In the genomic region with DNA sequence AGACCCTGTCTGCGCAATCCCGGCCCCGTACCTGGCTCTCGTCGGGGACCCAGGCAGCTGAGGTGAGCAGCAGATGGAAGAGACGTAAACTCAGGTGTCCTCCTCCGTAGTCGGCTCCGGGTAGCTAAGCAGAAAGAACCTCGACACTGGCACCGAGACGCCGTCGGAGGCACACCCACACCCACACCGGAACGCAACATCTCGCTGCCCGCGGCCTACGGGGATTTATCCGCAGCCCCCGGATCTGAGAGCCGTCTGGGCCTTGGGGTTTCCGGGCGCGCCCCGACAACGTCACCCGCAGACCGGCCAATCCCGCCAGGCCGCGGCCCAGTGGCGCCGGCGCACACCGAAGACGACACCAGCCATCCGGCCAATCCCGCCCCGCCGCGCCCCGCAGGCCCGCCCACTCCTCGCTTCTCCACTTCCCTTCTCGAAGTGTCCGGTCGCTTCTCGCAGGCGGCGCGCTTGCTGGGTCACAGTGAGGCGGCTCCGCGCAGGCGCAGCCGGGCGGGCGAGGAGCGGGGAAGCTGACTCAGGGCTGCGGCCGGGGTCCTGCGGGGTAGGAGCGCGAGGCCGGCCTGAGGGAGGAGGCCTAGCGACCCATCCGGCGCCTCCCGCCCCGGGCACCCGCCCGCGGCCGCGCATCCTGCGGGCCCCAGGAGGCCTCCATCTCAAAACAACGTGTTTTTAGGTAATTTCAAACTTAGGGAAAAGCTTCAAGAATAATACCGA, we compare ENCODE assay signal across 1 cellular context.
TF ChIP-seq lines count a peak whose summit lies in the region.

A gene with protein sequence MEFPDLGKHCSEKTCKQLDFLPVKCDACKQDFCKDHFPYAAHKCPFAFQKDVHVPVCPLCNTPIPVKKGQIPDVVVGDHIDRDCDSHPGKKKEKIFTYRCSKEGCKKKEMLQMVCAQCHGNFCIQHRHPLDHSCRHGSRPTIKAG (minus strand): TSS at position 264 of the 732 bp plus-strand sequence. CDS start 1,984 bp downstream, outside the sequence.

TF ChIP-seq in HepG2, 621 proteins besides CTCF, POLR2A, EP300 and RAD21 (continued from another document):
- TF ChIP-seq, protein P1, sequence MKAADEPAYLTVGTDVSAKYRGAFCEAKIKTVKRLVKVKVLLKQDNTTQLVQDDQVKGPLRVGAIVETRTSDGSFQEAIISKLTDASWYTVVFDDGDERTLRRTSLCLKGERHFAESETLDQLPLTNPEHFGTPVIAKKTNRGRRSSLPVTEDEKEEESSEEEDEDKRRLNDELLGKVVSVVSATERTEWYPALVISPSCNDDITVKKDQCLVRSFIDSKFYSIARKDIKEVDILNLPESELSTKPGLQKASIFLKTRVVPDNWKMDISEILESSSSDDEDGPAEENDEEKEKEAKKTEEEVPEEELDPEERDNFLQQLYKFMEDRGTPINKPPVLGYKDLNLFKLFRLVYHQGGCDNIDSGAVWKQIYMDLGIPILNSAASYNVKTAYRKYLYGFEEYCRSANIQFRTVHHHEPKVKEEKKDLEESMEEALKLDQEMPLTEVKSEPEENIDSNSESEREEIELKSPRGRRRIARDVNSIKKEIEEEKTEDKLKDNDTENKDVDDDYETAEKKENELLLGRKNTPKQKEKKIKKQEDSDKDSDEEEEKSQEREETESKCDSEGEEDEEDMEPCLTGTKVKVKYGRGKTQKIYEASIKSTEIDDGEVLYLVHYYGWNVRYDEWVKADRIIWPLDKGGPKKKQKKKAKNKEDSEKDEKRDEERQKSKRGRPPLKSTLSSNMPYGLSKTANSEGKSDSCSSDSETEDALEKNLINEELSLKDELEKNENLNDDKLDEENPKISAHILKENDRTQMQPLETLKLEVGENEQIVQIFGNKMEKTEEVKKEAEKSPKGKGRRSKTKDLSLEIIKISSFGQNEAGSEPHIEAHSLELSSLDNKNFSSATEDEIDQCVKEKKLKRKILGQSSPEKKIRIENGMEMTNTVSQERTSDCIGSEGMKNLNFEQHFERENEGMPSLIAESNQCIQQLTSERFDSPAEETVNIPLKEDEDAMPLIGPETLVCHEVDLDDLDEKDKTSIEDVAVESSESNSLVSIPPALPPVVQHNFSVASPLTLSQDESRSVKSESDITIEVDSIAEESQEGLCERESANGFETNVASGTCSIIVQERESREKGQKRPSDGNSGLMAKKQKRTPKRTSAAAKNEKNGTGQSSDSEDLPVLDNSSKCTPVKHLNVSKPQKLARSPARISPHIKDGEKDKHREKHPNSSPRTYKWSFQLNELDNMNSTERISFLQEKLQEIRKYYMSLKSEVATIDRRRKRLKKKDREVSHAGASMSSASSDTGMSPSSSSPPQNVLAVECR (CRISPR knock-in tag; IDR thresholded peaks at IDR 0.05; ENCODE audit: borderline replicate concordance): peak; percentile 93
- TF ChIP-seq SAFB2 (CRISPR knock-in tag; IDR thresholded peaks at IDR 0.05; ENCODE audit: borderline replicate concordance, low read depth) (0 out of 2 replicates have a peak, but pooled peaks have one; percentile 8), ZBTB7A (CRISPR knock-in tag; IDR thresholded peaks at IDR 0.05) (no peak), YEATS2 (CRISPR knock-in tag; IDR thresholded peaks at IDR 0.05; ENCODE audit: borderline replicate concordance) (peak; percentile 87; the same call in 1 of the 2 replicates), ZNF83 (CRISPR knock-in tag; IDR thresholded peaks at IDR 0.05; ENCODE audit: borderline replicate concordance) (no peak; the same call in 1 of the 2 replicates), ZBTB20 (CRISPR knock-in tag; IDR thresholded peaks at IDR 0.05; ENCODE audit: borderline replicate concordance, low read depth) (no peak; the same call in 1 of the 2 replicates), ISX (CRISPR knock-in tag; conservative IDR thresholded peaks at IDR 0.05) (no peak), ZNF616 (CRISPR knock-in tag; IDR thresholded peaks at IDR 0.05; ENCODE audit: low read depth) (no peak)
- TF ChIP-seq, protein P2, sequence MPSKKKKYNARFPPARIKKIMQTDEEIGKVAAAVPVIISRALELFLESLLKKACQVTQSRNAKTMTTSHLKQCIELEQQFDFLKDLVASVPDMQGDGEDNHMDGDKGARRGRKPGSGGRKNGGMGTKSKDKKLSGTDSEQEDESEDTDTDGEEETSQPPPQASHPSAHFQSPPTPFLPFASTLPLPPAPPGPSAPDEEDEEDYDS (CRISPR knock-in tag; IDR thresholded peaks at IDR 0.05): peak; percentile 73; the same call in 1 of the 2 replicates
- TF ChIP-seq, protein P3, sequence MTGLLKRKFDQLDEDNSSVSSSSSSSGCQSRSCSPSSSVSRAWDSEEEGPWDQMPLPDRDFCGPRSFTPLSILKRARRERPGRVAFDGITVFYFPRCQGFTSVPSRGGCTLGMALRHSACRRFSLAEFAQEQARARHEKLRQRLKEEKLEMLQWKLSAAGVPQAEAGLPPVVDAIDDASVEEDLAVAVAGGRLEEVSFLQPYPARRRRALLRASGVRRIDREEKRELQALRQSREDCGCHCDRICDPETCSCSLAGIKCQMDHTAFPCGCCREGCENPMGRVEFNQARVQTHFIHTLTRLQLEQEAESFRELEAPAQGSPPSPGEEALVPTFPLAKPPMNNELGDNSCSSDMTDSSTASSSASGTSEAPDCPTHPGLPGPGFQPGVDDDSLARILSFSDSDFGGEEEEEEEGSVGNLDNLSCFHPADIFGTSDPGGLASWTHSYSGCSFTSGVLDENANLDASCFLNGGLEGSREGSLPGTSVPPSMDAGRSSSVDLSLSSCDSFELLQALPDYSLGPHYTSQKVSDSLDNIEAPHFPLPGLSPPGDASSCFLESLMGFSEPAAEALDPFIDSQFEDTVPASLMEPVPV (CRISPR knock-in tag; IDR thresholded peaks at IDR 0.05): no peak
- TF ChIP-seq, protein P4, sequence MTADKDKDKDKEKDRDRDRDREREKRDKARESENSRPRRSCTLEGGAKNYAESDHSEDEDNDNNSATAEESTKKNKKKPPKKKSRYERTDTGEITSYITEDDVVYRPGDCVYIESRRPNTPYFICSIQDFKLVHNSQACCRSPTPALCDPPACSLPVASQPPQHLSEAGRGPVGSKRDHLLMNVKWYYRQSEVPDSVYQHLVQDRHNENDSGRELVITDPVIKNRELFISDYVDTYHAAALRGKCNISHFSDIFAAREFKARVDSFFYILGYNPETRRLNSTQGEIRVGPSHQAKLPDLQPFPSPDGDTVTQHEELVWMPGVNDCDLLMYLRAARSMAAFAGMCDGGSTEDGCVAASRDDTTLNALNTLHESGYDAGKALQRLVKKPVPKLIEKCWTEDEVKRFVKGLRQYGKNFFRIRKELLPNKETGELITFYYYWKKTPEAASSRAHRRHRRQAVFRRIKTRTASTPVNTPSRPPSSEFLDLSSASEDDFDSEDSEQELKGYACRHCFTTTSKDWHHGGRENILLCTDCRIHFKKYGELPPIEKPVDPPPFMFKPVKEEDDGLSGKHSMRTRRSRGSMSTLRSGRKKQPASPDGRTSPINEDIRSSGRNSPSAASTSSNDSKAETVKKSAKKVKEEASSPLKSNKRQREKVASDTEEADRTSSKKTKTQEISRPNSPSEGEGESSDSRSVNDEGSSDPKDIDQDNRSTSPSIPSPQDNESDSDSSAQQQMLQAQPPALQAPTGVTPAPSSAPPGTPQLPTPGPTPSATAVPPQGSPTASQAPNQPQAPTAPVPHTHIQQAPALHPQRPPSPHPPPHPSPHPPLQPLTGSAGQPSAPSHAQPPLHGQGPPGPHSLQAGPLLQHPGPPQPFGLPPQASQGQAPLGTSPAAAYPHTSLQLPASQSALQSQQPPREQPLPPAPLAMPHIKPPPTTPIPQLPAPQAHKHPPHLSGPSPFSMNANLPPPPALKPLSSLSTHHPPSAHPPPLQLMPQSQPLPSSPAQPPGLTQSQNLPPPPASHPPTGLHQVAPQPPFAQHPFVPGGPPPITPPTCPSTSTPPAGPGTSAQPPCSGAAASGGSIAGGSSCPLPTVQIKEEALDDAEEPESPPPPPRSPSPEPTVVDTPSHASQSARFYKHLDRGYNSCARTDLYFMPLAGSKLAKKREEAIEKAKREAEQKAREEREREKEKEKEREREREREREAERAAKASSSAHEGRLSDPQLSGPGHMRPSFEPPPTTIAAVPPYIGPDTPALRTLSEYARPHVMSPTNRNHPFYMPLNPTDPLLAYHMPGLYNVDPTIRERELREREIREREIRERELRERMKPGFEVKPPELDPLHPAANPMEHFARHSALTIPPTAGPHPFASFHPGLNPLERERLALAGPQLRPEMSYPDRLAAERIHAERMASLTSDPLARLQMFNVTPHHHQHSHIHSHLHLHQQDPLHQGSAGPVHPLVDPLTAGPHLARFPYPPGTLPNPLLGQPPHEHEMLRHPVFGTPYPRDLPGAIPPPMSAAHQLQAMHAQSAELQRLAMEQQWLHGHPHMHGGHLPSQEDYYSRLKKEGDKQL (CRISPR knock-in tag; IDR thresholded peaks at IDR 0.05; ENCODE audit: low read depth): no peak
